Comparison of ENCODE assay signal across 8 cellular contexts in genomic region chr3:58993547-58993946, GRCh38. TPM values are rescaled to one million over a fixed set of nuclear protein-coding genes. Genes with fewer than 3 reads are reported as not detected.
"Had no signal": no experiment of that assay in that cellular context is flagged by ENCODE, and none has a peak within 500 bp of the region (broad histone marks: within the 10 kb centered on the region; RNA-seq: fewer than 3 reads in every experiment).

No MANE protein-coding gene starts in this region.

- DNase-seq: KG1 had no signal

- H3K36me3 ChIP-seq: HAP-1 had no signal

- H3K27ac Mint-ChIP-seq: GM23338 had no signal

- H3K4me3 Mint-ChIP-seq: GM23338 had no signal

- ATAC-seq: GM23338, HCT116, HepG2 had no signal

- H3K9me3 Mint-ChIP-seq: GM23338 had no signal

- H3K4me3 ChIP-seq: GM23338, HAP-1 had no signal

- H3K27ac ChIP-seq: HL-60 had no signal

- FAIRE-seq: H1, H54, HepG2 had no signal

- H2AFZ ChIP-seq: GM23338 had no signal

- H3K4me2 ChIP-seq: GM23338 had no signal

- H3K9me3 ChIP-seq: HAP-1 had no signal

RNA-seq across cellular contexts. Expression of gene CFAP20DC, which starts 56.3 kb away (rescaled TPM):
- total RNA-seq: HepG2 had no signal
